15 cellular contexts compared by ENCODE assay signal in genomic region chr12:71155228-71155627, GRCh38. TPM values are rescaled to one million over a fixed set of nuclear protein-coding genes. Genes with fewer than 3 reads are reported as not detected.
"Had no signal": no experiment of that assay in that cellular context is flagged by ENCODE, and none has a peak within 500 bp of the region (broad histone marks: within the 10 kb centered on the region; RNA-seq: fewer than 3 reads in every experiment).

No MANE protein-coding gene starts in this region.

- H3K27me3 ChIP-seq: heart left ventricle, left lung, neural progenitor cell, ovary had no signal

- H3K4me3 ChIP-seq: heart left ventricle, left lung, neural progenitor cell, ovary, skin epidermis had no signal

- H3K4me1 ChIP-seq: heart left ventricle had no signal

- H3K27ac ChIP-seq: heart left ventricle, left lung, neural progenitor cell, ovary, skin epidermis, WERI-Rb-1 had no signal

- H3K27me3 Mint-ChIP-seq: activated naive CD8-positive, alpha-beta T cell treated with anti-CD3 and anti-CD28 coated beads, Interleukin-2, amount 50 U/mL, for 24 hours; memory B cell had no signal

- DNase-seq: activated CD4-positive, alpha-beta T cell treated with anti-CD3 and anti-CD28 coated beads for 4 hours; activated CD8-positive, alpha-beta memory T cell treated with anti-CD3 and anti-CD28 coated beads, Interleukin-2, amount 50 U/mL, for 48 hours; activated CD8-positive, alpha-beta T cell treated with anti-CD3 and anti-CD28 coated beads, Interleukin-2, amount 10 ng/mL, durations not matched to agents 7 days and 5 days; activated naive CD8-positive, alpha-beta T cell treated with anti-CD3 and anti-CD28 coated beads, Interleukin-2, amount 50 U/mL, for 24 hours; effector memory CD4-positive, alpha-beta T cell; heart left ventricle; left lung; ovary; WERI-Rb-1 had no signal

- H3K36me3 ChIP-seq: heart left ventricle, left lung, neural progenitor cell, ovary, WERI-Rb-1 had no signal

- ATAC-seq: activated CD8-positive, alpha-beta T cell treated with anti-CD3 and anti-CD28 coated beads, Interleukin-2, amount 10 ng/mL, durations not matched to agents 7 days and 5 days; activated naive CD8-positive, alpha-beta T cell treated with anti-CD3 and anti-CD28 coated beads, Interleukin-2, amount 50 U/mL, for 24 hours; heart left ventricle; left lung had no signal

- H3K4me1 Mint-ChIP-seq: activated naive CD8-positive, alpha-beta T cell treated with anti-CD3 and anti-CD28 coated beads, Interleukin-2, amount 50 U/mL, for 24 hours; memory B cell; neural progenitor cell had no signal

- H3K27ac Mint-ChIP-seq: activated CD8-positive, alpha-beta T cell treated with anti-CD3 and anti-CD28 coated beads, Interleukin-2, amount 10 ng/mL, durations not matched to agents 7 days and 5 days; activated naive CD8-positive, alpha-beta T cell treated with anti-CD3 and anti-CD28 coated beads, Interleukin-2, amount 50 U/mL, for 24 hours; memory B cell; neural progenitor cell had no signal

- H3K9ac ChIP-seq: neural progenitor cell had no signal

- H3K36me3 Mint-ChIP-seq: memory B cell, neural progenitor cell had no signal

- H3K9me3 Mint-ChIP-seq: activated naive CD8-positive, alpha-beta T cell treated with anti-CD3 and anti-CD28 coated beads, Interleukin-2, amount 50 U/mL, for 24 hours; neural progenitor cell had no signal

- H3K4me3 Mint-ChIP-seq: activated CD8-positive, alpha-beta T cell treated with anti-CD3 and anti-CD28 coated beads, Interleukin-2, amount 10 ng/mL, durations not matched to agents 7 days and 5 days; activated naive CD8-positive, alpha-beta T cell treated with anti-CD3 and anti-CD28 coated beads, Interleukin-2, amount 50 U/mL, for 24 hours; memory B cell; neural progenitor cell had no signal

- H3K9me3 ChIP-seq: ovary had no signal

RNA-seq across cellular contexts. Expression of gene TSPAN8, which starts 2.6 kb away (rescaled TPM):
- total RNA-seq: activated CD8-positive, alpha-beta T cell treated with anti-CD3 and anti-CD28 coated beads, Interleukin-2, amount 10 ng/mL, durations not matched to agents 7 days and 5 days; astrocyte; frontal cortex had no signal
- polyA plus RNA-seq: fibroblast of lung had no signal
